23 cellular contexts compared by ENCODE assay signal in the genomic region with DNA sequence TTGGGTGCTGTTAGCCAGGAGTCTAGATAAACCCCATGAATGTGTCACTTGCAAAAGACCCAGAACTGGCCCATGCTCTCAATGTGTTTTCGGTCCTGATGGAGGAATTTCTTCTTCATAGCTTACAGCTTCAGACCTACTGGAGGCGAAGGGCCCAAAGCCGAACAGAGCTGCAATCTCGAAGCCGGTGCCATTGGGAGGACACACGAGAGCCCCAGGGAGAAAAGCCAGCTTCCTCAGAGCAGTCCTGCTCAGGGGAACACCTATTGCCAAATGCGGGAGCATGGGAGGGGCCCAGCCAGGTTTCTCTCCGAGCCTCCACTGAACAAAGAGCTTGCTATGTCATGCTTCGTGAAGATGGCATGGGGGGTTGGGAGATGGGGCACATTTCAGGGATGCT.
"Had no signal": no experiment of that assay in that cellular context is flagged by ENCODE, and none has a peak within 500 bp of the region (broad histone marks: within the 10 kb centered on the region; RNA-seq: fewer than 3 reads in every experiment).

No MANE protein-coding gene starts in this region.

- H3K27me3 Mint-ChIP-seq: dendritic cell treated with granulocyte-macrophage colony-stimulating factor and Interleukin-4, amounts not matched to agents 40 ng/mL and 50 ng/mL, for 4 days had no signal

- H3K4me3 Mint-ChIP-seq: dendritic cell treated with granulocyte-macrophage colony-stimulating factor and Interleukin-4, amounts not matched to agents 40 ng/mL and 50 ng/mL, for 4 days; effector memory CD8-positive, alpha-beta T cell; endodermal cell had no signal

- H3K27ac Mint-ChIP-seq: dendritic cell treated with granulocyte-macrophage colony-stimulating factor and Interleukin-4, amounts not matched to agents 40 ng/mL and 50 ng/mL, for 4 days; effector memory CD8-positive, alpha-beta T cell; endodermal cell had no signal

- ATAC-seq: effector memory CD8-positive, alpha-beta T cell; foreskin keratinocyte; gastroesophageal sphincter; heart right ventricle; left cardiac atrium; left lung; left ventricle myocardium superior; lower lobe of right lung had no signal

- H3K36me3 ChIP-seq: colonic mucosa, esophagus muscularis mucosa, gastroesophageal sphincter, heart right ventricle, left lung, lower lobe of right lung had no signal

- FAIRE-seq: endometrium, frontal cortex, islet of Langerhans, keratinocyte had no signal

- H3K9me3 ChIP-seq: colonic mucosa, esophagus muscularis mucosa, gastroesophageal sphincter, heart right ventricle, left lung, lower lobe of right lung had no signal

- H3K4me1 ChIP-seq: colonic mucosa, esophagus muscularis mucosa, foreskin keratinocyte, gastroesophageal sphincter, left lung, lower lobe of right lung had no signal

- H3K27me3 ChIP-seq: colonic mucosa, foreskin keratinocyte had no signal

- H3K4me3 ChIP-seq: colonic mucosa, esophagus muscularis mucosa, gastroesophageal sphincter, heart right ventricle, left lung, lower lobe of right lung had no signal

- H3K27ac ChIP-seq: colonic mucosa, epithelial cell of prostate, esophagus muscularis mucosa, foreskin keratinocyte, gastroesophageal sphincter, heart right ventricle, left lung, lower lobe of right lung had no signal

- H3K9me3 Mint-ChIP-seq: dendritic cell treated with granulocyte-macrophage colony-stimulating factor and Interleukin-4, amounts not matched to agents 40 ng/mL and 50 ng/mL, for 4 days; effector memory CD8-positive, alpha-beta T cell; endodermal cell had no signal

- DNase-seq: colonic mucosa; cortex of kidney; effector CD8-positive, alpha-beta T cell; effector memory CD8-positive, alpha-beta T cell; endodermal cell; erythroblast; foreskin keratinocyte; heart right ventricle; hippocampal formation; left cardiac atrium; left lung; left ventricle myocardium superior; lower lobe of right lung; mesenchymal stem cell; midbrain had no signal
